Comparison of ENCODE assay signal across 1 cellular context in the genomic region with DNA sequence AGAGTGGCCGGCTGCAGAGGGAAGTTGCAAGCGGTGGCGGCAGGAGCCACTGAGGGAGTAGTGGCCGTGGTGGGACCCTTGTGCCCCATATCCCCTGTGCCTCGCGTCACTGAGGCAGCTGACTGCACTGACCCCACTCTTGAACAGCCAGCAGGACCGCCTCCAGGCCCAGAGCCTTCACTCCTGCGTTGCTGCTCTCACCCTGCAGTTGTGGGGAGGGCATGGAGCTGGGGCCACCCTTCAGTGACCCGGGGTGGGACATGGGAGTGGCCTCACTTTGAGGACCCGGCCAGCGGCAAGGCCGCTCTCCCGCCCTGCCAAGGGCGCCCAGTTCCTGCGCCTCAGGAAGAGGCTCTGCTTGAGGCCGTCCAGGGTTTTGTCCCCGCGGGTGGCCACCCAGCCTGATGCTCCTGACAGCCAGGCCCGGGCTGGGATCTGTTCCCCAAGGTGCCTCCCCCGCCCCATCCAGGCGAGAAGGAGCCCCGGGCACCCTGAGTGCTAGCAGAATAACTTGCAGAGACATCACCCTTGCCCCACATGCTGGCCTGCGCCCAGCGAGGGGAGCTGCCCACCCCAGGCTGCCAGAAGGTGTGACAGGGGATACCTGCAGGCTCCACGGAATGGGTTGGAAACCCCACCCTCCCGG.
TF ChIP-seq lines count a peak whose summit lies in the region.

No MANE protein-coding gene starts in this region.

TF ChIP-seq in GM23338, 12 proteins besides CTCF, POLR2A, EP300 and RAD21 (continued from another document):
- TF ChIP-seq REST (IDR thresholded peaks at IDR 0.05; ENCODE audit: unreplicated experiment) (no peak), ZNF114 (CRISPR knock-in tag; IDR thresholded peaks at IDR 0.05) (no peak), ZNF331 (CRISPR knock-in tag; IDR thresholded peaks at IDR 0.05; ENCODE audit: low read depth) (no peak), ZNF462 (CRISPR knock-in tag; IDR thresholded peaks at IDR 0.05) (no peak), EZH2phosphoT487 (IDR thresholded peaks at IDR 0.05; ENCODE audit: unreplicated experiment) (no peak), JUNB (IDR thresholded peaks at IDR 0.05; ENCODE audit: unreplicated experiment) (no peak), ETS1 (IDR thresholded peaks at IDR 0.05) (no peak), CREB1 (CRISPR knock-in tag; IDR thresholded peaks at IDR 0.05; ENCODE audit: low read depth) (no peak), POLR2AphosphoS5 (IDR thresholded peaks at IDR 0.05; ENCODE audit: low read depth) (no peak)
